In genomic region chr11:122741613-122742012, GRCh38 we compare ENCODE assay signal across 2 cellular contexts.
TF ChIP-seq lines count a peak whose summit lies in the region.

No MANE protein-coding gene starts in this region.

TF ChIP-seq in PFSK-1, 5 proteins besides CTCF, POLR2A, EP300 and RAD21 (continued from another document):
- TF ChIP-seq TAF1 (IDR thresholded peaks at IDR 0.05; ENCODE audit: borderline replicate concordance, insufficient read depth, low read length) (no peak), FOXP2 (optimal IDR thresholded peaks at IDR 0.05; ENCODE audit: borderline replicate concordance, extremely low read depth, extremely low read length, insufficient read depth) (peak; percentile 42), POLR2AphosphoS5 (IDR thresholded peaks at IDR 0.05; ENCODE audit: low read depth, low read length) (peak; percentile 17; the same call in 1 of the 2 replicates), REST (IDR thresholded peaks at IDR 0.05; ENCODE audit: insufficient read depth in 1 of 2, low read depth in 2 of 2, low read length in 2 of 2) (no peak; a peak in 1 of 4 replicates)

TF ChIP-seq in H1, 55 proteins besides CTCF, POLR2A, EP300 and RAD21:
- TF ChIP-seq E2F6 (IDR thresholded peaks at IDR 0.05) (no peak), JUND (IDR thresholded peaks at IDR 0.05; ENCODE audit: low read length) (no peak), RBBP5 (IDR thresholded peaks at IDR 0.05; ENCODE audit: borderline replicate concordance, low read depth, low read length) (no peak), ASH2L (IDR thresholded peaks at IDR 0.05; ENCODE audit: low read length) (no peak), JUN (IDR thresholded peaks at IDR 0.05; ENCODE audit: low read depth, low read length) (no peak), SP4 (IDR thresholded peaks at IDR 0.05; ENCODE audit: low read length) (no peak), CHD1 (IDR thresholded peaks at IDR 0.05; ENCODE audit: low read depth, low read length) (no peak), HDAC6 (IDR thresholded peaks at IDR 0.05; ENCODE audit: low read depth, low read length) (no peak), BRCA1 (IDR thresholded peaks at IDR 0.05; ENCODE audit: low read depth, low read length) (no peak), SAP30 (IDR thresholded peaks at IDR 0.05; ENCODE audit: insufficient read depth, insufficient replicate concordance, low read length) (no peak), RXRA (IDR thresholded peaks at IDR 0.05; ENCODE audit: insufficient read depth, low read depth, low read length) (no peak), TEAD4 (IDR thresholded peaks at IDR 0.05; ENCODE audit: low read depth, low read length) (no peak), HDAC2 (IDR thresholded peaks at IDR 0.05; ENCODE audit: borderline replicate concordance in 1 of 2, low read depth in 2 of 2, low read length in 2 of 2) (no peak), CHD2 (IDR thresholded peaks at IDR 0.05; ENCODE audit: low read length) (no peak), PHF8 (conservative IDR thresholded peaks at IDR 0.05; ENCODE audit: low read depth, low read length) (no peak), POU5F1 (IDR thresholded peaks at IDR 0.05; ENCODE audit: low read depth, low read length) (no peak), BACH1 (IDR thresholded peaks at IDR 0.05; ENCODE audit: low read length) (no peak), ATF3 (IDR thresholded peaks at IDR 0.05; ENCODE audit: insufficient read depth, low read depth, low read length) (no peak)
TF ChIP-seq in H1: peak in this region for 0.
